ENCODE assay signal across 1 cellular context in the genomic region with DNA sequence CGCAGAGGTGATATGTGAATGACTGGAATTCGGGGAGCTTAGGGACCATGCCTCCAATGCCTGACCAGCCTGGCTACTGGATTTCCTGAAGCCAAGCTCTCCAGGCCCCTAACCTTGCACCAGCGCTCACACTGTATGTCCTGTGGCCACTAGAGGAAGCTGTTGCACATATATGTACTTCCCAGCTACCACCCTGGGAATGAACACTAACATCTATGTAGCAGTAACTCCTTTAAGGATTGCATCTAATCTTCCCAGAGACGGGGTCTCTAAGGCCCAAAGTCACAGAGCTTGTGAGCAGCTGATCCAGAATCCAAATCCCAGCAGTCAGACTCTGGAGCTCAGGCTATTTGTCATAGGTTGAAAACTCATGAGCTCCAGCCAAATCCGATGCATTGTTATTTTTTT.
TF ChIP-seq lines count a peak whose summit lies in the region.

No MANE protein-coding gene starts in this region.

TF ChIP-seq in neural cell, 6 proteins besides CTCF, POLR2A, EP300 and RAD21 (continued from another document):
- TF ChIP-seq, protein P1, sequence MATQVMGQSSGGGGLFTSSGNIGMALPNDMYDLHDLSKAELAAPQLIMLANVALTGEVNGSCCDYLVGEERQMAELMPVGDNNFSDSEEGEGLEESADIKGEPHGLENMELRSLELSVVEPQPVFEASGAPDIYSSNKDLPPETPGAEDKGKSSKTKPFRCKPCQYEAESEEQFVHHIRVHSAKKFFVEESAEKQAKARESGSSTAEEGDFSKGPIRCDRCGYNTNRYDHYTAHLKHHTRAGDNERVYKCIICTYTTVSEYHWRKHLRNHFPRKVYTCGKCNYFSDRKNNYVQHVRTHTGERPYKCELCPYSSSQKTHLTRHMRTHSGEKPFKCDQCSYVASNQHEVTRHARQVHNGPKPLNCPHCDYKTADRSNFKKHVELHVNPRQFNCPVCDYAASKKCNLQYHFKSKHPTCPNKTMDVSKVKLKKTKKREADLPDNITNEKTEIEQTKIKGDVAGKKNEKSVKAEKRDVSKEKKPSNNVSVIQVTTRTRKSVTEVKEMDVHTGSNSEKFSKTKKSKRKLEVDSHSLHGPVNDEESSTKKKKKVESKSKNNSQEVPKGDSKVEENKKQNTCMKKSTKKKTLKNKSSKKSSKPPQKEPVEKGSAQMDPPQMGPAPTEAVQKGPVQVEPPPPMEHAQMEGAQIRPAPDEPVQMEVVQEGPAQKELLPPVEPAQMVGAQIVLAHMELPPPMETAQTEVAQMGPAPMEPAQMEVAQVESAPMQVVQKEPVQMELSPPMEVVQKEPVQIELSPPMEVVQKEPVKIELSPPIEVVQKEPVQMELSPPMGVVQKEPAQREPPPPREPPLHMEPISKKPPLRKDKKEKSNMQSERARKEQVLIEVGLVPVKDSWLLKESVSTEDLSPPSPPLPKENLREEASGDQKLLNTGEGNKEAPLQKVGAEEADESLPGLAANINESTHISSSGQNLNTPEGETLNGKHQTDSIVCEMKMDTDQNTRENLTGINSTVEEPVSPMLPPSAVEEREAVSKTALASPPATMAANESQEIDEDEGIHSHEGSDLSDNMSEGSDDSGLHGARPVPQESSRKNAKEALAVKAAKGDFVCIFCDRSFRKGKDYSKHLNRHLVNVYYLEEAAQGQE (IDR thresholded peaks at IDR 0.05; ENCODE audit: borderline replicate concordance) = no peak
- TF ChIP-seq SMC3 (conservative IDR thresholded peaks at IDR 0.05; ENCODE audit: poor library complexity) (no peak), EZH2 (IDR thresholded peaks at IDR 0.05; ENCODE audit: borderline replicate concordance, insufficient read depth, low read length, poor library complexity, severe bottlenecking) (no peak)
